Comparison of ENCODE assay signal across 17 cellular contexts in genomic region chr1:116432655-116433282, GRCh38. TPM values are rescaled to one million over a fixed set of nuclear protein-coding genes. Genes with fewer than 3 reads are reported as not detected.
DNase-seq lines count a peak whose midpoint lies in the region; ATAC-seq and TF ChIP-seq lines count a peak whose summit lies in the region.
"Had no signal": no experiment of that assay in that cellular context is flagged by ENCODE, and none has a peak within 500 bp of the region (broad histone marks: within the 10 kb centered on the region; RNA-seq: fewer than 3 reads in every experiment).

No MANE protein-coding gene starts in this region.

- POLR2A ChIA-PET in activated CD8-positive, alpha-beta T cell treated with anti-CD3 and anti-CD28 coated beads, Interleukin-2, amount 10 ng/mL, durations not matched to agents 7 days and 5 days (lab: Charles Lee), result no interaction called here
- POLR2A ChIA-PET in activated CD8-positive, alpha-beta T cell treated with anti-CD3 and anti-CD28 coated beads for 36 hours (lab: Charles Lee), result no interaction called here

- TF ChIP-seq POLR2A in body of pancreas (IDR thresholded peaks at IDR 0.05) (no peak), suprapubic skin (IDR thresholded peaks at IDR 0.05) (no peak)

- H3K36me3 Mint-ChIP-seq in activated CD8-positive, alpha-beta T cell treated with anti-CD3 and anti-CD28 coated beads, Interleukin-2, amount 10 ng/mL, durations not matched to agents 7 days and 5 days (ENCODE audit: low read depth), result no peaks in the 10 kb centered on the region
- no peaks in the 10 kb centered on the region for H3K36me3 Mint-ChIP-seq in activated CD8-positive, alpha-beta T cell treated with anti-CD3 and anti-CD28 coated beads for 36 hours (ENCODE audit: low read depth)
- H3K36me3 Mint-ChIP-seq: activated naive CD4-positive, alpha-beta T cell treated with anti-CD3 and anti-CD28 coated beads, Interleukin-2, amount 50 U/mL, for 24 hours; stimulated activated memory B cell treated with anti-CD40 and anti-IgM and Interleukin-4, amounts not matched to agents 10 μg/mL and 1 μg/mL and 100 μg/mL, for 72 hours had no signal

- H3K27me3 Mint-ChIP-seq in activated CD8-positive, alpha-beta T cell treated with anti-CD3 and anti-CD28 coated beads, Interleukin-2, amount 10 ng/mL, durations not matched to agents 7 days and 5 days (ENCODE audit: low read depth), result peaks cover 20% of the 10 kb centered on the region
- no peaks in the 10 kb centered on the region for H3K27me3 Mint-ChIP-seq in activated CD8-positive, alpha-beta T cell treated with anti-CD3 and anti-CD28 coated beads for 36 hours
- H3K27me3 Mint-ChIP-seq: activated naive CD4-positive, alpha-beta T cell treated with anti-CD3 and anti-CD28 coated beads, Interleukin-2, amount 50 U/mL, for 24 hours; stimulated activated memory B cell treated with anti-CD40 and anti-IgM and Interleukin-4, amounts not matched to agents 10 μg/mL and 1 μg/mL and 100 μg/mL, for 72 hours had no signal

- no peak overlapping the region for H3K27ac Mint-ChIP-seq in activated CD8-positive, alpha-beta T cell treated with anti-CD3 and anti-CD28 coated beads, Interleukin-2, amount 10 ng/mL, durations not matched to agents 7 days and 5 days
- H3K27ac Mint-ChIP-seq in activated CD8-positive, alpha-beta T cell treated with anti-CD3 and anti-CD28 coated beads for 36 hours, result no peak overlapping the region
- H3K27ac Mint-ChIP-seq: activated naive CD4-positive, alpha-beta T cell treated with anti-CD3 and anti-CD28 coated beads, Interleukin-2, amount 50 U/mL, for 24 hours; stimulated activated memory B cell treated with anti-CD40 and anti-IgM and Interleukin-4, amounts not matched to agents 10 μg/mL and 1 μg/mL and 100 μg/mL, for 72 hours had no signal

- WGBS in body of pancreas, 2 donors, result 57 to 76% methylated on average over 3 of the region's 3 CpGs
- WGBS in suprapubic skin, result 67% methylated on average over 3 of the region's 3 CpGs

- H3K4me3 Mint-ChIP-seq in activated CD8-positive, alpha-beta T cell treated with anti-CD3 and anti-CD28 coated beads, Interleukin-2, amount 10 ng/mL, durations not matched to agents 7 days and 5 days, result no peak overlapping the region
- no peak overlapping the region for H3K4me3 Mint-ChIP-seq in activated CD8-positive, alpha-beta T cell treated with anti-CD3 and anti-CD28 coated beads for 36 hours
- H3K4me3 Mint-ChIP-seq: activated naive CD4-positive, alpha-beta T cell treated with anti-CD3 and anti-CD28 coated beads, Interleukin-2, amount 50 U/mL, for 24 hours; stimulated activated memory B cell treated with anti-CD40 and anti-IgM and Interleukin-4, amounts not matched to agents 10 μg/mL and 1 μg/mL and 100 μg/mL, for 72 hours had no signal

- H3K4me1 Mint-ChIP-seq in activated CD8-positive, alpha-beta T cell treated with anti-CD3 and anti-CD28 coated beads, Interleukin-2, amount 10 ng/mL, durations not matched to agents 7 days and 5 days (ENCODE audit: low read depth), result no peaks in the 10 kb centered on the region
- H3K4me1 Mint-ChIP-seq in activated CD8-positive, alpha-beta T cell treated with anti-CD3 and anti-CD28 coated beads for 36 hours (ENCODE audit: low read depth), result no peaks in the 10 kb centered on the region
- H3K4me1 Mint-ChIP-seq: activated naive CD4-positive, alpha-beta T cell treated with anti-CD3 and anti-CD28 coated beads, Interleukin-2, amount 50 U/mL, for 24 hours; stimulated activated memory B cell treated with anti-CD40 and anti-IgM and Interleukin-4, amounts not matched to agents 10 μg/mL and 1 μg/mL and 100 μg/mL, for 72 hours had no signal

- TF ChIP-seq EP300 in suprapubic skin (IDR thresholded peaks at IDR 0.05), result no peak

- peak overlapping the region; percentile 58 to 88 (median 86) for H3K27ac ChIP-seq in body of pancreas
- H3K27ac ChIP-seq in mucosa of rectum (ENCODE audit: low read depth in 2 of 2, low read length in 2 of 2), result peak overlapping the region; percentile 12 to 52
- H3K27ac ChIP-seq in suprapubic skin, result peak overlapping the region; percentile 74
- H3K27ac ChIP-seq: A549 had no signal

- no peak for TF ChIP-seq CTCF in activated CD8-positive, alpha-beta T cell treated with anti-CD3 and anti-CD28 coated beads for 36 hours (IDR thresholded peaks at IDR 0.05)
- no peak for TF ChIP-seq CTCF in body of pancreas (IDR thresholded peaks at IDR 0.05)
- TF ChIP-seq CTCF in suprapubic skin (IDR thresholded peaks at IDR 0.05), result no peak

- no peaks in the 10 kb centered on the region for H3K9me3 Mint-ChIP-seq in activated CD8-positive, alpha-beta T cell treated with anti-CD3 and anti-CD28 coated beads, Interleukin-2, amount 10 ng/mL, durations not matched to agents 7 days and 5 days (ENCODE audit: insufficient read depth)
- no peaks in the 10 kb centered on the region for H3K9me3 Mint-ChIP-seq in activated CD8-positive, alpha-beta T cell treated with anti-CD3 and anti-CD28 coated beads for 36 hours
- H3K9me3 Mint-ChIP-seq: activated naive CD4-positive, alpha-beta T cell treated with anti-CD3 and anti-CD28 coated beads, Interleukin-2, amount 50 U/mL, for 24 hours; stimulated activated memory B cell treated with anti-CD40 and anti-IgM and Interleukin-4, amounts not matched to agents 10 μg/mL and 1 μg/mL and 100 μg/mL, for 72 hours had no signal

- H3K27me3 ChIP-seq in body of pancreas (no peaks in the 10 kb centered on the region), mucosa of rectum (ENCODE audit: control insufficient read depth in 2 of 2, insufficient read depth in 2 of 2, low read length in 2 of 2) (no peaks in the 10 kb centered on the region), suprapubic skin (no peaks in the 10 kb centered on the region)
- H3K27me3 ChIP-seq: Peyer's patch had no signal

- H3K4me1 ChIP-seq in body of pancreas (peaks cover 5% of the 10 kb centered on the region), mucosa of rectum (ENCODE audit: control insufficient read depth in 2 of 2, insufficient read depth in 2 of 2, low read length in 2 of 2) (peaks cover 2 to 12% of the 10 kb centered on the region in 2 donors), suprapubic skin (no peaks in the 10 kb centered on the region)
- H3K4me1 ChIP-seq: A549, HAP-1 had no signal

- intact Hi-C loops in activated CD8-positive, alpha-beta T cell treated with anti-CD3 and anti-CD28 coated beads for 36 hours (cut with micrococcal nuclease), result no loop called here
- intact Hi-C loops in body of pancreas (cut with DNase I), result no loop called here

- DNase-seq in activated CD8-positive, alpha-beta T cell treated with anti-CD3 and anti-CD28 coated beads, Interleukin-2, amount 10 ng/mL, durations not matched to agents 7 days and 5 days, result peak; percentile 13
- DNase-seq in activated CD8-positive, alpha-beta T cell treated with anti-CD3 and anti-CD28 coated beads for 36 hours, result no peak
- DNase-seq in body of pancreas, result no peak
- no peak for DNase-seq in suprapubic skin (ENCODE audit: low spot score in 2 of 2)
- no peak for DNase-seq in activated CD4-positive, alpha-beta T cell treated with anti-CD3 and anti-CD28 coated beads for 1 hour
- DNase-seq in midbrain (lab: John Stamatoyannopoulos, UW), result no peak
- DNase-seq: activated T-cell treated with anti-CD3 and anti-CD28 coated beads, Interleukin-2, amount 50 U/mL, for 1 hour; KBM-7; NCI-H1048; stimulated activated CD4-positive, alpha-beta T cell treated with anti-CD3 and anti-CD28 coated beads, Interleukin-12 subunit alpha, Interleukin-12 subunit beta, amount 100 ng/mL, for 4 hours had no signal

- no peak for ATAC-seq in activated CD8-positive, alpha-beta T cell treated with anti-CD3 and anti-CD28 coated beads, Interleukin-2, amount 10 ng/mL, durations not matched to agents 7 days and 5 days
- ATAC-seq in activated CD8-positive, alpha-beta T cell treated with anti-CD3 and anti-CD28 coated beads for 36 hours, result no peak
- ATAC-seq in body of pancreas (no peak), GM19035 (IDR thresholded peaks at IDR 0.05; ENCODE audit: unreplicated experiment) (no peak)
- ATAC-seq: A549 had no signal

- H3K4me3 ChIP-seq in body of pancreas, result no peak overlapping the region
- H3K4me3 ChIP-seq in mucosa of rectum (ENCODE audit: low read length in 2 of 2), result no peak overlapping the region
- H3K4me3 ChIP-seq in suprapubic skin, result no peak overlapping the region
- H3K4me3 ChIP-seq: A549, HAP-1, Peyer's patch had no signal

- no peaks in the 10 kb centered on the region for H3K36me3 ChIP-seq in body of pancreas (replicated peaks in 1 of 2; ENCODE audit: insufficient read depth in 1 of 2, low read depth in 2 of 2)
- H3K36me3 ChIP-seq in mucosa of rectum (ENCODE audit: control insufficient read depth in 2 of 2, insufficient read depth in 2 of 2, low read length in 2 of 2), result no peaks in the 10 kb centered on the region
- no peaks in the 10 kb centered on the region for H3K36me3 ChIP-seq in suprapubic skin
- H3K36me3 ChIP-seq: HAP-1, Peyer's patch had no signal

- peak overlapping the region in 1 of 2 donors; percentile 14 for H3K9ac ChIP-seq in mucosa of rectum (ENCODE audit: low read depth in 1 of 2, low read length in 2 of 2)

- no peaks in the 10 kb centered on the region for H3K9me3 ChIP-seq in body of pancreas
- H3K9me3 ChIP-seq in mucosa of rectum (ENCODE audit: control insufficient read depth in 2 of 2, low read length in 2 of 2), result no peaks in the 10 kb centered on the region
- H3K9me3 ChIP-seq in suprapubic skin, result no peaks in the 10 kb centered on the region
- H3K9me3 ChIP-seq: A549, HAP-1, Peyer's patch had no signal

- CTCF ChIA-PET in activated CD8-positive, alpha-beta T cell treated with anti-CD3 and anti-CD28 coated beads, Interleukin-2, amount 10 ng/mL, durations not matched to agents 7 days and 5 days (lab: Charles Lee), result interaction anchor here (2.6 kb wide), 1 partner anchor 294 kb away, joined by 9 read pairs; no protein-coding TSS in a partner anchor
- CTCF ChIA-PET in activated CD8-positive, alpha-beta T cell treated with anti-CD3 and anti-CD28 coated beads for 36 hours (lab: Charles Lee), result interaction anchor here (1.1 to 1.2 kb wide), 2 partner anchors 9 to 53 kb away, joined by 3 to 5 read pairs; no protein-coding TSS in a partner anchor

RNA-seq across cellular contexts. Expression of gene ATP1A1, which starts 59.7 kb away (rescaled TPM):
- 100 to 1,000 TPM; 203 to 204 TPM for total RNA-seq in activated CD8-positive, alpha-beta T cell treated with anti-CD3 and anti-CD28 coated beads, Interleukin-2, amount 10 ng/mL, durations not matched to agents 7 days and 5 days
- 100 to 1,000 TPM; 201 to 202 TPM for total RNA-seq in activated CD8-positive, alpha-beta T cell treated with anti-CD3 and anti-CD28 coated beads for 36 hours
- total RNA-seq in body of pancreas, result 100 to 1,000 TPM; 423 to 593 TPM
- 100 to 1,000 TPM; 556 to 703 (median 561) TPM for total RNA-seq in suprapubic skin

Comparison
In these comparisons a context has a peak if more than half of its experiments do, and no peak if none do; other contexts are left out.
1. H3K27ac ChIP-seq: peak in every context shown above with its lines; median percentile 86 in body of pancreas; 74 in suprapubic skin; 32 in mucosa of rectum.